ENCODE assay signal across 8 cellular contexts in genomic region chr17:76497979-76498885, GRCh38. TPM values are rescaled to one million over a fixed set of nuclear protein-coding genes. Genes with fewer than 3 reads are reported as not detected.
A peak's percentile ranks its signal among the peaks of the same experiment; 100 is the strongest.
DNase-seq lines count a peak whose midpoint lies in the region; ATAC-seq and TF ChIP-seq lines count a peak whose summit lies in the region.

No MANE protein-coding gene starts in this region.

- H3F3A ChIP-seq in MM.1S (ENCODE audit: insufficient read depth, low read length): peaks cover 10% of the 10 kb centered on the region

- H3K27me3 Mint-ChIP-seq in Calu3 (ENCODE audit: unreplicated experiment): no peaks in the 10 kb centered on the region

- H4K20me1 ChIP-seq in MM.1S (ENCODE audit: insufficient read depth, low read length): no peaks in the 10 kb centered on the region

- no peaks in the 10 kb centered on the region for H3K9me3 Mint-ChIP-seq in Calu3 (ENCODE audit: low read depth, unreplicated experiment)

- H3K27ac ChIP-seq in MM.1S (ENCODE audit: low read length) (peak overlapping the region; percentile 20; the same call in 1 of the 2 replicates), adrenal gland (peak overlapping the region; percentile 52 to 95 (median 81))

- peaks cover 58% of the 10 kb centered on the region for H3K4me1 ChIP-seq in MM.1S (ENCODE audit: low read length)
- peaks cover 17 to 45% of the 10 kb centered on the region in 2 donors for H3K4me1 ChIP-seq in adrenal gland (replicated peaks in 1 of 2)

- DNase-seq in Calu3 (no peak), MM.1S (no peak), adrenal gland (peak; percentile 82 to 93 (median 92)), cardiac septum (ENCODE audit: low spot score) (peak; percentile 90), posterior vena cava (ENCODE audit: low spot score) (peak; percentile 92)

- peak overlapping the region; percentile 81; the same call in 1 of the 2 replicates for H3K4me2 ChIP-seq in MM.1S (ENCODE audit: low read depth, low read length)

- CTCF ChIA-PET in Calu3 (lab: Charles Lee): interaction anchor here (1.0 kb wide), 1 partner anchor 10 kb away, joined by 3 read pairs; no protein-coding TSS in a partner anchor

- peak in 1 of 2 donors; percentile 66 for TF ChIP-seq POLR2A in adrenal gland (IDR thresholded peaks at IDR 0.05)

- H3K9me2 ChIP-seq in MM.1S (replicated peaks; ENCODE audit: insufficient read depth, low read length): no peaks in the 10 kb centered on the region

- no peaks in the 10 kb centered on the region for H3K36me3 ChIP-seq in MM.1S (replicated peaks; ENCODE audit: insufficient read depth, low read length)
- H3K36me3 ChIP-seq in adrenal gland (replicated peaks in 1 of 2): no peaks in the 10 kb centered on the region

- no TSS peak for BruUV-seq in Calu3 (replicated peaks; lab: Mats Ljungman, UMichigan)

- H3K4me3 Mint-ChIP-seq in Calu3 (ENCODE audit: low read depth, unreplicated experiment): peak overlapping the region; percentile 17

- ATAC-seq in HG03135 (IDR thresholded peaks at IDR 0.05; ENCODE audit: unreplicated experiment): no peak
- no peak for ATAC-seq in GM19463 (IDR thresholded peaks at IDR 0.05; ENCODE audit: unreplicated experiment)
- ATAC-seq in GM21515 (IDR thresholded peaks at IDR 0.05; ENCODE audit: unreplicated experiment): no peak

- intact Hi-C loops in Calu3 (cut with micrococcal nuclease; ENCODE audit: unreplicated experiment) (no loop called here), adrenal gland (cut with DNase I) (no loop called here), cardiac septum (cut with DNase I) (loop anchor here (5.0 kb wide), 1 partner anchor 91 kb away; no protein-coding TSS in a partner anchor), posterior vena cava (cut with DNase I) (no loop called here)

- 18 to 38% (median 23%) methylated on average over 15 to 31 of the region's 31 CpGs for WGBS in adrenal gland, 4 donors

- H3K9me3 ChIP-seq in MM.1S (replicated peaks; ENCODE audit: insufficient read depth, low read length): no peaks in the 10 kb centered on the region
- H3K9me3 ChIP-seq in adrenal gland (replicated peaks in 1 of 3): no peaks in the 10 kb centered on the region

- no peak overlapping the region for H2AFZ ChIP-seq in MM.1S (ENCODE audit: low read length)

- H3K36me3 Mint-ChIP-seq in Calu3 (ENCODE audit: insufficient read depth, unreplicated experiment): peaks cover 26% of the 10 kb centered on the region

- H3K27me3 ChIP-seq in MM.1S (replicated peaks; ENCODE audit: insufficient read depth, low read length) (no peaks in the 10 kb centered on the region), adrenal gland (no peaks in the 10 kb centered on the region)

- no peak for TF ChIP-seq CTCF in Calu3 (IDR thresholded peaks at IDR 0.05; ENCODE audit: unreplicated experiment)
- TF ChIP-seq CTCF in MM.1S (IDR thresholded peaks at IDR 0.05; ENCODE audit: low read length): no peak
- no peak for TF ChIP-seq CTCF in adrenal gland (IDR thresholded peaks at IDR 0.05)

- H3K79me2 ChIP-seq in MM.1S (ENCODE audit: low read length): peaks cover 69% of the 10 kb centered on the region

- H3K4me3 ChIP-seq in MM.1S (ENCODE audit: low read length): no peak overlapping the region
- peak overlapping the region in 1 of 4 donors; percentile 33 for H3K4me3 ChIP-seq in adrenal gland

- H3K27ac Mint-ChIP-seq in Calu3 (ENCODE audit: unreplicated experiment): no peak overlapping the region

- H3K4me1 Mint-ChIP-seq in Calu3 (ENCODE audit: low read depth, unreplicated experiment): peaks cover 49% of the 10 kb centered on the region

- peak overlapping the region; percentile 14; the same call in 1 of the 2 replicates for H3K9ac ChIP-seq in MM.1S (ENCODE audit: low read length)

RNA-seq across cellular contexts. Expression of gene RHBDF2, which starts 3.0 kb away (rescaled TPM):
- 47.7 and 47.9 TPM in 2 replicates for total RNA-seq in Calu3 (2022)
- 100 to 1,000 TPM in 1 of 8 donors, 10 to 100 TPM in 7; 12.3 to 156 (median 43.8) TPM for total RNA-seq in adrenal gland
- polyA plus RNA-seq in adrenal gland: 10 to 100 TPM in 2 of 3 donors, 1 to 10 TPM in 1; 4.9 to 39.3 (median 19.1) TPM
- total RNA-seq in cardiac septum: 11.5 TPM
- 10 to 100 TPM; 26.7 to 31.4 TPM for total RNA-seq in posterior vena cava

RNA-seq across cellular contexts. Expression of gene AANAT, which starts 30.8 kb away (rescaled TPM):
- total RNA-seq in Calu3 (2022): not detected in 2 replicates
- total RNA-seq in adrenal gland: not detected
- polyA plus RNA-seq in adrenal gland: under 1 TPM in 2 of 3 donors, not detected in 1; 0.30 to 0.40 TPM
- total RNA-seq in cardiac septum: not detected
- not detected for total RNA-seq in posterior vena cava

RNA-seq across cellular contexts. Expression of gene CYGB, which starts 39.3 kb away (rescaled TPM):
- total RNA-seq in Calu3 (2022): not detected in 2 replicates
- 10 to 100 TPM in 7 of 8 donors, 1 to 10 TPM in 1; 9.5 to 18.1 (median 14.3) TPM for total RNA-seq in adrenal gland
- polyA plus RNA-seq in adrenal gland: 10 to 100 TPM in 2 of 3 donors, 1 to 10 TPM in 1; 7.8 to 38.3 (median 32.1) TPM
- 17.6 TPM for total RNA-seq in cardiac septum
- 10 to 100 TPM; 16.3 to 24.5 TPM for total RNA-seq in posterior vena cava

RNA-seq across cellular contexts. Expression of gene PRCD, which starts 41.6 kb away (rescaled TPM):
- total RNA-seq in Calu3 (2022) (not detected in 2 replicates), adrenal gland (1 to 10 TPM in 6 of 8 donors, not detected in 2; 1.5 to 5.7 (median 2.8) TPM), cardiac septum (2.7 TPM), posterior vena cava (1 to 10 TPM; 1.6 to 4.7 TPM)
- polyA plus RNA-seq in adrenal gland: 10 to 100 TPM in 2 of 3 donors, 1 to 10 TPM in 1; 4.5 to 37.2 (median 14.3) TPM

RNA-seq across cellular contexts. Expression of gene UBE2O, which starts 45.3 kb away (rescaled TPM):
- total RNA-seq in Calu3 (2022) (29.0 and 34.4 TPM in 2 replicates), adrenal gland (10 to 100 TPM; 11.4 to 21.8 (median 17.9) TPM), cardiac septum (31.1 TPM), posterior vena cava (10 to 100 TPM; 17.2 to 17.9 TPM)
- 10 to 100 TPM in 2 of 3 donors, 1 to 10 TPM in 1; 9.8 to 21.3 (median 12.4) TPM for polyA plus RNA-seq in adrenal gland

Comparison
In these comparisons a context has a peak if more than half of its experiments do, and no peak if none do; other contexts are left out.
1. DNase-seq: peak in adrenal gland (7 of 7), cardiac septum (single experiment) and posterior vena cava (single experiment); none in Calu3 (single experiment) and MM.1S (single experiment).